17 cellular contexts compared by ENCODE assay signal in the genomic region with DNA sequence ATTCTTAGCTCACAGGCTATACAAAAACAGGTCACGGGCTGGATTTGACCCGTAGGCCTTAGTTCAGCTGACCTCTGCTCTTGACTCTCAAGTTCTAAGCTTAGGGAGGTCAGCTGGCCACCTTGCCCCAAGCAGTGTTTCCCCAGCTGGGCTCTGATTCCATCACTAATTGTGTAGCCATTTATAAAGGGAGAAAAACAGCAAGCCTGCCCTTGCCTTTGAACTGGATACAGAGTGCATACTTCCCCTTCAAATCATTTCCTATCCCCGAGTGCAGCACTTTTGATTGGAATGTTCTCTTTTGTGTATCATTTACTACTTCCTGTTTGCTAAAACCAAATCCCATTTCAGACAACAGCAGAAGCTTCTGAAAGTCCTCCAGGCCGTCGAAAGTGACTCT.
A peak's percentile ranks its signal among the peaks of the same experiment; 100 is the strongest.
DNase-seq lines count a peak whose midpoint lies in the region; ATAC-seq, FAIRE-seq and TF ChIP-seq lines count a peak whose summit lies in the region.
"Had no signal": no experiment of that assay in that cellular context is flagged by ENCODE, and none has a peak within 500 bp of the region (broad histone marks: within the 10 kb centered on the region; RNA-seq: fewer than 3 reads in every experiment).

No MANE protein-coding gene starts in this region.

- H3K4me3 ChIP-seq in astrocyte of the spinal cord (ENCODE audit: low read depth, low read length) (no peak overlapping the region), kidney (ENCODE audit: low read length in 2 of 2) (no peak overlapping the region)
- H3K4me3 ChIP-seq in naive thymus-derived CD4-positive, alpha-beta T cell (ENCODE audit: low read length) = no peak overlapping the region
- H3K4me3 ChIP-seq: ascending aorta had no signal

- no peak for TF ChIP-seq CTCF in astrocyte of the spinal cord (IDR thresholded peaks at IDR 0.05; ENCODE audit: low read depth, low read length)
- TF ChIP-seq CTCF in kidney (IDR thresholded peaks at IDR 0.05; ENCODE audit: borderline replicate concordance, extremely low read depth, insufficient read depth) = no peak

- DNase-seq in HCEC 1CT (peak; percentile 55), astrocyte of the spinal cord (ENCODE audit: low read depth, low spot score) (peak; percentile 28), kidney (peak; percentile 19), SIG-M5 (lab: John Stamatoyannopoulos, UW) (no peak), NCI-H2227 treated with DMSO at 0.1 percent for 48 hours (lab: John Stamatoyannopoulos, UW) (no peak)
- no peak for DNase-seq in stimulated activated effector memory CD8-positive, alpha-beta T cell treated with anti-CD3 and anti-CD28 coated beads, Interleukin-12 subunit alpha, Interleukin-12 subunit beta, amount 100 ng/mL, for 72 hours (ENCODE audit: low spot score in 2 of 2)
- no peak for DNase-seq in naive thymus-derived CD4-positive, alpha-beta T cell
- DNase-seq: activated CD4-positive, alpha-beta memory T cell treated with anti-CD3 and anti-CD28 coated beads for 36 hours; effector CD8-positive, alpha-beta T cell; Kasumi-1; kidney glomerular epithelial cell; naive B cell; NCI-H187 treated with DMSO at 0.1 percent for 48 hours; stimulated activated CD4-positive, alpha-beta T cell treated with anti-CD3 and anti-CD28 coated beads, Interleukin-4, amount 100 ng/mL, for 24 hours; T1000 had no signal

- H3K4me1 Mint-ChIP-seq in stimulated activated effector memory CD8-positive, alpha-beta T cell treated with anti-CD3 and anti-CD28 coated beads, Interleukin-12 subunit alpha, Interleukin-12 subunit beta, amount 100 ng/mL, for 72 hours = no peaks in the 10 kb centered on the region
- peaks cover 0 to 4% (median 0%) of the 10 kb centered on the region in 7 donors for H3K4me1 Mint-ChIP-seq in naive thymus-derived CD4-positive, alpha-beta T cell
- H3K4me1 Mint-ChIP-seq: naive B cell; stimulated activated memory B cell treated with anti-CD40 and anti-IgM and Interleukin-4, amounts not matched to agents 10 μg/mL and 1 μg/mL and 100 μg/mL, for 72 hours had no signal

- peaks cover 5 to 7% of the 10 kb centered on the region in 2 donors for H3K36me3 ChIP-seq in kidney (ENCODE audit: control insufficient read depth in 1 of 2, insufficient read depth in 2 of 2, low read length in 2 of 2)
- peaks cover 0 to 20% (median 0%) of the 10 kb centered on the region in 3 experiments for H3K36me3 ChIP-seq in naive thymus-derived CD4-positive, alpha-beta T cell (ENCODE audit: control insufficient read depth in 2 of 3, insufficient read depth in 3 of 3, low read length in 3 of 3)

- FAIRE-seq in kidney (lab: Jason Lieb, UNC) = no peak

- intact Hi-C loops in kidney (cut with DNase I) = no loop called here
- intact Hi-C loops in naive thymus-derived CD4-positive, alpha-beta T cell (cut with micrococcal nuclease) = no loop called here

- no peaks in the 10 kb centered on the region for H3K9me3 ChIP-seq in kidney (ENCODE audit: control insufficient read depth in 1 of 2, low read length in 2 of 2)
- no peaks in the 10 kb centered on the region for H3K9me3 ChIP-seq in naive thymus-derived CD4-positive, alpha-beta T cell (ENCODE audit: control insufficient read depth in 2 of 3, low read length in 3 of 3)
- H3K9me3 ChIP-seq: ascending aorta had no signal

- POLR2A ChIA-PET in naive thymus-derived CD4-positive, alpha-beta T cell (lab: Charles Lee) = no interaction called here

- H3K9ac ChIP-seq in kidney (ENCODE audit: low read length in 2 of 2) = no peak overlapping the region

- H3K4me3 Mint-ChIP-seq in stimulated activated effector memory CD8-positive, alpha-beta T cell treated with anti-CD3 and anti-CD28 coated beads, Interleukin-12 subunit alpha, Interleukin-12 subunit beta, amount 100 ng/mL, for 72 hours = no peak overlapping the region
- no peak overlapping the region for H3K4me3 Mint-ChIP-seq in naive thymus-derived CD4-positive, alpha-beta T cell
- H3K4me3 Mint-ChIP-seq: activated CD4-positive, alpha-beta memory T cell treated with anti-CD3 and anti-CD28 coated beads for 36 hours; naive B cell; stimulated activated memory B cell treated with anti-CD40 and anti-IgM and Interleukin-4, amounts not matched to agents 10 μg/mL and 1 μg/mL and 100 μg/mL, for 72 hours had no signal

- no peaks in the 10 kb centered on the region for H3K27me3 Mint-ChIP-seq in naive thymus-derived CD4-positive, alpha-beta T cell
- H3K27me3 Mint-ChIP-seq: activated CD4-positive, alpha-beta memory T cell treated with anti-CD3 and anti-CD28 coated beads for 36 hours; naive B cell; stimulated activated memory B cell treated with anti-CD40 and anti-IgM and Interleukin-4, amounts not matched to agents 10 μg/mL and 1 μg/mL and 100 μg/mL, for 72 hours had no signal

- H3K27ac ChIP-seq in kidney (ENCODE audit: low read depth in 2 of 2, low read length in 2 of 2) = no peak overlapping the region
- H3K27ac ChIP-seq in naive thymus-derived CD4-positive, alpha-beta T cell (ENCODE audit: low read depth, low read length) = no peak overlapping the region
- H3K27ac ChIP-seq: ascending aorta had no signal

- no peak for ATAC-seq in stimulated activated effector memory CD8-positive, alpha-beta T cell treated with anti-CD3 and anti-CD28 coated beads, Interleukin-12 subunit alpha, Interleukin-12 subunit beta, amount 100 ng/mL, for 72 hours
- no peak for ATAC-seq in naive thymus-derived CD4-positive, alpha-beta T cell
- ATAC-seq: stimulated activated memory B cell treated with anti-CD40 and anti-IgM and Interleukin-4, amounts not matched to agents 10 μg/mL and 1 μg/mL and 100 μg/mL, for 72 hours had no signal

- in situ Hi-C loops in astrocyte of the spinal cord (cut with HindIII; ENCODE audit: low sequenced_read_pairs) = no loop called here

- CTCF ChIA-PET in naive thymus-derived CD4-positive, alpha-beta T cell (lab: Charles Lee) = no interaction called here

- H3K36me3 Mint-ChIP-seq in stimulated activated effector memory CD8-positive, alpha-beta T cell treated with anti-CD3 and anti-CD28 coated beads, Interleukin-12 subunit alpha, Interleukin-12 subunit beta, amount 100 ng/mL, for 72 hours = peaks cover under 1% of the 10 kb centered on the region
- peaks cover 0 to 59% (median 31%) of the 10 kb centered on the region in 5 donors for H3K36me3 Mint-ChIP-seq in naive thymus-derived CD4-positive, alpha-beta T cell

- no peaks in the 10 kb centered on the region for H3K27me3 ChIP-seq in naive thymus-derived CD4-positive, alpha-beta T cell (ENCODE audit: control insufficient read depth in 2 of 2, insufficient read depth in 2 of 2, low read length in 2 of 2)
- H3K27me3 ChIP-seq: ascending aorta had no signal

- no peaks in the 10 kb centered on the region for H3K9me3 Mint-ChIP-seq in stimulated activated effector memory CD8-positive, alpha-beta T cell treated with anti-CD3 and anti-CD28 coated beads, Interleukin-12 subunit alpha, Interleukin-12 subunit beta, amount 100 ng/mL, for 72 hours
- H3K9me3 Mint-ChIP-seq in naive thymus-derived CD4-positive, alpha-beta T cell = no peaks in the 10 kb centered on the region
- H3K9me3 Mint-ChIP-seq: activated CD4-positive, alpha-beta memory T cell treated with anti-CD3 and anti-CD28 coated beads for 36 hours; naive B cell; stimulated activated memory B cell treated with anti-CD40 and anti-IgM and Interleukin-4, amounts not matched to agents 10 μg/mL and 1 μg/mL and 100 μg/mL, for 72 hours had no signal

- H3K27ac Mint-ChIP-seq in stimulated activated effector memory CD8-positive, alpha-beta T cell treated with anti-CD3 and anti-CD28 coated beads, Interleukin-12 subunit alpha, Interleukin-12 subunit beta, amount 100 ng/mL, for 72 hours = peak overlapping the region; percentile 27
- no peak overlapping the region for H3K27ac Mint-ChIP-seq in naive thymus-derived CD4-positive, alpha-beta T cell
- H3K27ac Mint-ChIP-seq: activated CD4-positive, alpha-beta memory T cell treated with anti-CD3 and anti-CD28 coated beads for 36 hours; stimulated activated memory B cell treated with anti-CD40 and anti-IgM and Interleukin-4, amounts not matched to agents 10 μg/mL and 1 μg/mL and 100 μg/mL, for 72 hours had no signal

- peaks cover 0 to 16% of the 10 kb centered on the region in 2 donors for H3K4me1 ChIP-seq in kidney (ENCODE audit: control insufficient read depth in 1 of 2, insufficient read depth in 1 of 2, low read depth in 1 of 2, low read length in 2 of 2)
- no peaks in the 10 kb centered on the region for H3K4me1 ChIP-seq in naive thymus-derived CD4-positive, alpha-beta T cell (ENCODE audit: control insufficient read depth in 2 of 2, insufficient read depth in 2 of 2, low read length in 2 of 2)
- H3K4me1 ChIP-seq: ascending aorta had no signal

Comparison
In these comparisons a context has a peak if more than half of its experiments do, and no peak if none do; other contexts are left out.
1. DNase-seq: peak in HCEC 1CT (single experiment), astrocyte of the spinal cord (single experiment) and kidney (single experiment); none in stimulated activated effector memory CD8-positive, alpha-beta T cell treated with anti-CD3 and anti-CD28 coated beads, Interleukin-12 subunit alpha, Interleukin-12 subunit beta, amount 100 ng/mL, for 72 hours (0 of 2), naive thymus-derived CD4-positive, alpha-beta T cell (0 of 9), SIG-M5 (single experiment) and NCI-H2227 treated with DMSO at 0.1 percent for 48 hours (single experiment).